Comparison of ENCODE assay signal across 8 cellular contexts in the genomic region with DNA sequence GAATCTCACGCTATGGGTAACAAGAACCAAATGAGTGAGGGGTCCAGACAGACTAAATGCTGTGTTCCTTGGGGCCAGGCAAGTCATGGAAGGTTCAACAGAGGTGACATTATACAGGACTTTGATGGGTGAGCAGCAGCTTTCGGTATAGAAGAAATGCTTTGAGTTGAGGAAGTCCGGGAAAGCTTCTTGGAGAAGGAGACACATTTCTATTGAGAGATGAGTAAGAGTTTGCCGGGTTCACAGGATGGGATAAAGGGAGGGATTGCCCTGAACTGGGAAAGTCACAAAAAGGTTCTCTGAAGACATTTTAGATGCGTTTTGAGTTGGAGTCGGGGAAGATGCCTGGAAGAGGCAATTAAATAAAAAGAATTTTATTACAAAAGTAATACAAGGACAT. TPM values are rescaled to one million over a fixed set of nuclear protein-coding genes. Genes with fewer than 3 reads are reported as not detected.
DNase-seq lines count a peak whose midpoint lies in the region; ATAC-seq, FAIRE-seq and TF ChIP-seq lines count a peak whose summit lies in the region.

No MANE protein-coding gene starts in this region.

- TF ChIP-seq POLR2A in HepG2 (IDR thresholded peaks at IDR 0.05; ENCODE audit: insufficient read depth in 1 of 2, low read depth in 2 of 2, low read length in 2 of 2) (no peak), testis (IDR thresholded peaks at IDR 0.05) (no peak)

- peaks cover 24% of the 10 kb centered on the region for H3K4me1 ChIP-seq in HepG2 (ENCODE audit: insufficient read depth, low read length)
- H3K4me1 ChIP-seq in testis = peaks cover 10% of the 10 kb centered on the region

- intact Hi-C loops in HepG2 (cut with micrococcal nuclease; ENCODE audit: unreplicated experiment) = loop anchor here (10.0 kb wide), 1 partner anchor 146 kb away; no protein-coding TSS in a partner anchor
- intact Hi-C loops in testis (cut with DNase I; ENCODE audit: low total_unique reads) = no loop called here

- peaks cover 14% of the 10 kb centered on the region for H3K27me3 Mint-ChIP-seq in activated CD4-positive, alpha-beta T cell treated with anti-CD3 and anti-CD28 coated beads, Interleukin-2, amount 10 ng/mL, durations not matched to agents 7 days and 5 days
- no peaks in the 10 kb centered on the region for H3K27me3 Mint-ChIP-seq in activated naive CD8-positive, alpha-beta T cell treated with anti-CD3 and anti-CD28 coated beads, Interleukin-2, amount 50 U/mL, for 24 hours

- TF ChIP-seq RAD21 in HepG2 (CRISPR knock-in tag; IDR thresholded peaks at IDR 0.05) = no peak

- TF ChIP-seq CTCF in HepG2 (CRISPR knock-in tag; IDR thresholded peaks at IDR 0.05) (no peak), testis (IDR thresholded peaks at IDR 0.05) (no peak)

- no peaks in the 10 kb centered on the region for H3K36me3 ChIP-seq in HepG2 (replicated peaks in 1 of 2; ENCODE audit: control insufficient read depth in 1 of 2, insufficient read depth in 2 of 2, low read length in 2 of 2)
- no peaks in the 10 kb centered on the region for H3K36me3 ChIP-seq in testis (ENCODE audit: low read depth, missing control alignments)

- BruUV-seq in HepG2 (replicated peaks; lab: Mats Ljungman, UMichigan) = TSS peak; percentile 51

- CTCF ChIA-PET in activated CD4-positive, alpha-beta T cell treated with anti-CD3 and anti-CD28 coated beads, Interleukin-2, amount 10 ng/mL, durations not matched to agents 7 days and 5 days (lab: Charles Lee) = interaction anchor here (0.8 to 1.0 kb wide), 2 partner anchors 203 to 288 kb away, joined by 3 read pairs; no protein-coding TSS in a partner anchor
- CTCF ChIA-PET in HepG2 (lab: Yijun Ruan, JAX; ENCODE audit: low intra/inter-chr PET ratio, low total read pairs) = no interaction called here

- 59% methylated on average over 6 of the region's 6 CpGs for WGBS in HepG2 (ENCODE audit: low lambda C conversion rate)
- 35 to 37% methylated on average over 6 of the region's 6 CpGs for WGBS in testis, 2 donors

- peak overlapping the region; percentile 41 for H3K9ac ChIP-seq in HepG2 (ENCODE audit: insufficient read depth, low read depth, low read length)

- H3K4me2 ChIP-seq in HepG2 (ENCODE audit: low read depth, low read length) = peak overlapping the region; percentile 96

- H3K4me3 Mint-ChIP-seq in activated CD4-positive, alpha-beta T cell treated with anti-CD3 and anti-CD28 coated beads, Interleukin-2, amount 10 ng/mL, durations not matched to agents 7 days and 5 days = peak overlapping the region; percentile 73
- H3K4me3 Mint-ChIP-seq in activated naive CD8-positive, alpha-beta T cell treated with anti-CD3 and anti-CD28 coated beads, Interleukin-2, amount 50 U/mL, for 24 hours = peak overlapping the region; percentile 80

- no peak for ATAC-seq in activated naive CD8-positive, alpha-beta T cell treated with anti-CD3 and anti-CD28 coated beads, Interleukin-2, amount 50 U/mL, for 24 hours
- no peak for ATAC-seq in HepG2
- ATAC-seq in GM19463 (IDR thresholded peaks at IDR 0.05; ENCODE audit: unreplicated experiment) = no peak

- H4K20me1 ChIP-seq in HepG2 (ENCODE audit: insufficient read depth, low read length) = no peaks in the 10 kb centered on the region

- no peak overlapping the region for H3K27ac Mint-ChIP-seq in activated CD4-positive, alpha-beta T cell treated with anti-CD3 and anti-CD28 coated beads, Interleukin-2, amount 10 ng/mL, durations not matched to agents 7 days and 5 days
- H3K27ac Mint-ChIP-seq in activated naive CD8-positive, alpha-beta T cell treated with anti-CD3 and anti-CD28 coated beads, Interleukin-2, amount 50 U/mL, for 24 hours = peak overlapping the region; percentile 71

- POLR2A ChIA-PET in activated CD4-positive, alpha-beta T cell treated with anti-CD3 and anti-CD28 coated beads, Interleukin-2, amount 10 ng/mL, durations not matched to agents 7 days and 5 days (lab: Charles Lee) = interaction anchor here (0.6 to 1.5 kb wide), 3 partner anchors 47 to 177 kb away, joined by 3 to 4 read pairs (median 3); a partner anchor contains a TSS
- POLR2A ChIA-PET in HepG2 (lab: Yijun Ruan, JAX) = interaction anchor here (0.6 to 1.2 kb wide), 4 partner anchors 27 to 116 kb away, joined by 3 to 5 read pairs (median 4); a partner anchor contains a TSS

- H3K4me3 ChIP-seq in HepG2 (replicated peaks in 1 of 3; ENCODE audit: insufficient read depth in 1 of 3, low read depth in 2 of 3, low read length in 3 of 3) (peak overlapping the region; percentile 59 to 87 (median 76)), testis (peak overlapping the region; percentile 58 to 64)

- peak overlapping the region; percentile 51 for H2AFZ ChIP-seq in HepG2 (ENCODE audit: low read length)

- H3K27me3 ChIP-seq in HepG2 (ENCODE audit: control insufficient read depth in 1 of 2, insufficient read depth in 2 of 2, low read length in 2 of 2) (no peaks in the 10 kb centered on the region), testis (no peaks in the 10 kb centered on the region)

- no peaks in the 10 kb centered on the region for H3K36me3 Mint-ChIP-seq in activated CD4-positive, alpha-beta T cell treated with anti-CD3 and anti-CD28 coated beads, Interleukin-2, amount 10 ng/mL, durations not matched to agents 7 days and 5 days (ENCODE audit: low read depth)
- H3K36me3 Mint-ChIP-seq in activated naive CD8-positive, alpha-beta T cell treated with anti-CD3 and anti-CD28 coated beads, Interleukin-2, amount 50 U/mL, for 24 hours (ENCODE audit: low read depth) = no peaks in the 10 kb centered on the region

- no peaks in the 10 kb centered on the region for H3K79me2 ChIP-seq in HepG2 (ENCODE audit: insufficient read depth, low read length)

- in situ Hi-C loops in HepG2 (cut with HindIII; ENCODE audit: extremely low pct_ligation_motif_present, low pct_unique_long_range_greater_than_20kb) = no loop called here

- H3K9me3 Mint-ChIP-seq in activated CD4-positive, alpha-beta T cell treated with anti-CD3 and anti-CD28 coated beads, Interleukin-2, amount 10 ng/mL, durations not matched to agents 7 days and 5 days = no peaks in the 10 kb centered on the region
- no peaks in the 10 kb centered on the region for H3K9me3 Mint-ChIP-seq in activated naive CD8-positive, alpha-beta T cell treated with anti-CD3 and anti-CD28 coated beads, Interleukin-2, amount 50 U/mL, for 24 hours

- no peak for TF ChIP-seq EP300 in HepG2 (IDR thresholded peaks at IDR 0.05; ENCODE audit: low read depth in 2 of 2, low read length in 2 of 2)
- TF ChIP-seq EP300 in HepG2 (CRISPR knock-in tag; IDR thresholded peaks at IDR 0.05; ENCODE audit: borderline replicate concordance) = no peak

- FAIRE-seq in HepG2 (lab: Jason Lieb, UNC) = no peak

- H3K9me3 ChIP-seq in HepG2 (ENCODE audit: low read length) = no peaks in the 10 kb centered on the region
- H3K9me3 ChIP-seq in testis = no peaks in the 10 kb centered on the region

- DNase-seq in activated CD4-positive, alpha-beta T cell treated with anti-CD3 and anti-CD28 coated beads, Interleukin-2, amount 10 ng/mL, durations not matched to agents 7 days and 5 days = no peak
- no peak for DNase-seq in activated CD4-positive, alpha-beta T cell treated with anti-CD3 and anti-CD28 coated beads, Interleukin-2, amount 50 U/mL, for 1 hour
- no peak for DNase-seq in activated naive CD8-positive, alpha-beta T cell treated with anti-CD3 and anti-CD28 coated beads, Interleukin-2, amount 50 U/mL, for 24 hours
- DNase-seq in HepG2 (ENCODE audit: low spot score) (no peak), testis (no peak), NCI-H2081 treated with DMSO at 0.1 percent for 48 hours (lab: John Stamatoyannopoulos, UW) (no peak), RPMI8226 (no peak)

- H3K27ac ChIP-seq in HepG2 (ENCODE audit: extremely low read length, insufficient read depth, low read length) (no peak overlapping the region), testis (no peak overlapping the region)

- H3K4me1 Mint-ChIP-seq in activated CD4-positive, alpha-beta T cell treated with anti-CD3 and anti-CD28 coated beads, Interleukin-2, amount 10 ng/mL, durations not matched to agents 7 days and 5 days = peaks cover 29% of the 10 kb centered on the region
- H3K4me1 Mint-ChIP-seq in activated naive CD8-positive, alpha-beta T cell treated with anti-CD3 and anti-CD28 coated beads, Interleukin-2, amount 50 U/mL, for 24 hours = peaks cover 19% of the 10 kb centered on the region

RNA-seq across cellular contexts. Expression of a gene that starts 0.6 kb away (rescaled TPM):
- total RNA-seq in activated CD4-positive, alpha-beta T cell treated with anti-CD3 and anti-CD28 coated beads, Interleukin-2, amount 10 ng/mL, durations not matched to agents 7 days and 5 days = 1 to 10 TPM; 4.1 to 5.5 TPM
- 1.5 and 1.7 TPM in 2 replicates for total RNA-seq in HepG2 (2016; rRNA removed; fragmentation: Illumina TruSeq; extraction: Trizol)
- total RNA-seq in HepG2 (2016; cell fraction: cytosol; rRNA removed; fragmentation: Illumina TruSeq; extraction: Trizol; ENCODE audit: low read depth) = 1.1 and 1.3 TPM in 2 replicates
- total RNA-seq in HepG2 (2016; cell fraction: insoluble cytoplasmic fraction; rRNA removed; fragmentation: Illumina TruSeq; extraction: Trizol) = 1.1 and 2.1 TPM in 2 replicates
- total RNA-seq in HepG2 (2016; cell fraction: membrane; rRNA removed; fragmentation: Illumina TruSeq; extraction: Trizol) = 1.9 and 3.3 TPM in 2 replicates
- 3.3 and 3.6 TPM in 2 replicates for total RNA-seq in HepG2 (2016; cell fraction: nucleus; rRNA removed; fragmentation: Illumina TruSeq; extraction: Trizol)
- polyA plus RNA-seq in HepG2 (2011; rRNA removed) = 3.5 and 5.7 TPM in 2 replicates
- 5.0 and 5.9 TPM in 2 replicates for polyA plus RNA-seq in HepG2 (2011; cell fraction: cytosol; rRNA removed)
- polyA plus RNA-seq in HepG2 (2011; cell fraction: nucleus; rRNA removed) = 11.6 and 12.5 TPM in 2 replicates
- polyA plus RNA-seq in HepG2 (2012) = 2.4 TPM in 2 replicates
- 1.2 and 2.1 TPM in 2 replicates for polyA plus RNA-seq in HepG2 (2016; cell fraction: cytosol; fragmentation: Illumina TruSeq; extraction: Trizol; ENCODE audit: low read depth)
- 1.7 and 1.8 TPM in 2 replicates for polyA plus RNA-seq in HepG2 (2016; cell fraction: insoluble cytoplasmic fraction; fragmentation: Illumina TruSeq; extraction: Trizol; ENCODE audit: low read depth)
- 1.5 and 3.1 TPM in 2 replicates for polyA plus RNA-seq in HepG2 (2016; cell fraction: membrane; fragmentation: Illumina TruSeq; extraction: Trizol; ENCODE audit: low read depth)
- 3.6 and 5.6 TPM in 2 replicates for polyA plus RNA-seq in HepG2 (2016; cell fraction: nucleus; fragmentation: Illumina TruSeq; extraction: Trizol; ENCODE audit: insufficient read depth, low read depth)
- 0.12 and 8.6 TPM in 2 replicates for polyA minus RNA-seq in HepG2 (2011; rRNA and poly(A)+ RNA removed; ENCODE audit: low replicate concordance)
- 2.1 and 3.6 TPM in 2 replicates for polyA minus RNA-seq in HepG2 (2011; cell fraction: cytosol; rRNA and poly(A)+ RNA removed)
- polyA minus RNA-seq in HepG2 (2011; cell fraction: nucleus; rRNA and poly(A)+ RNA removed) = 8.3 and 8.8 TPM in 2 replicates
- total RNA-seq in testis = 10 to 100 TPM; 38.2 to 68.7 TPM
- polyA plus RNA-seq in testis (ENCODE audit: insufficient read depth, low read depth, low replicate concordance) = 56.9 TPM

RNA-seq across cellular contexts. Expression of a gene that starts 43.7 kb away (rescaled TPM):
- total RNA-seq in activated CD4-positive, alpha-beta T cell treated with anti-CD3 and anti-CD28 coated beads, Interleukin-2, amount 10 ng/mL, durations not matched to agents 7 days and 5 days = 100 to 1,000 TPM; 181 to 193 TPM
- 188 and 241 TPM in 2 replicates for total RNA-seq in HepG2 (2016; rRNA removed; fragmentation: Illumina TruSeq; extraction: Trizol)
- 52.1 and 74.6 TPM in 2 replicates for total RNA-seq in HepG2 (2016; cell fraction: cytosol; rRNA removed; fragmentation: Illumina TruSeq; extraction: Trizol; ENCODE audit: low read depth)
- 187 and 275 TPM in 2 replicates for total RNA-seq in HepG2 (2016; cell fraction: insoluble cytoplasmic fraction; rRNA removed; fragmentation: Illumina TruSeq; extraction: Trizol)
- 66.1 and 71.1 TPM in 2 replicates for total RNA-seq in HepG2 (2016; cell fraction: membrane; rRNA removed; fragmentation: Illumina TruSeq; extraction: Trizol)
- total RNA-seq in HepG2 (2016; cell fraction: nucleus; rRNA removed; fragmentation: Illumina TruSeq; extraction: Trizol) = 105 and 106 TPM in 2 replicates
- 163 and 170 TPM in 2 replicates for polyA plus RNA-seq in HepG2 (2011; rRNA removed)
- 225 and 227 TPM in 2 replicates for polyA plus RNA-seq in HepG2 (2011; cell fraction: cytosol; rRNA removed)
- polyA plus RNA-seq in HepG2 (2011; cell fraction: nucleus; rRNA removed) = 171 and 188 TPM in 2 replicates
- 124 and 158 TPM in 2 replicates for polyA plus RNA-seq in HepG2 (2012)
- 51.9 and 61.1 TPM in 2 replicates for polyA plus RNA-seq in HepG2 (2016; cell fraction: cytosol; fragmentation: Illumina TruSeq; extraction: Trizol; ENCODE audit: low read depth)
- polyA plus RNA-seq in HepG2 (2016; cell fraction: insoluble cytoplasmic fraction; fragmentation: Illumina TruSeq; extraction: Trizol; ENCODE audit: low read depth) = 273 and 291 TPM in 2 replicates
- 58.4 and 63.7 TPM in 2 replicates for polyA plus RNA-seq in HepG2 (2016; cell fraction: membrane; fragmentation: Illumina TruSeq; extraction: Trizol; ENCODE audit: low read depth)
- polyA plus RNA-seq in HepG2 (2016; cell fraction: nucleus; fragmentation: Illumina TruSeq; extraction: Trizol; ENCODE audit: insufficient read depth, low read depth) = 152 and 193 TPM in 2 replicates
- 55.0 and 146 TPM in 2 replicates for polyA minus RNA-seq in HepG2 (2011; rRNA and poly(A)+ RNA removed; ENCODE audit: low replicate concordance)
- 54.3 and 66.4 TPM in 2 replicates for polyA minus RNA-seq in HepG2 (2011; cell fraction: cytosol; rRNA and poly(A)+ RNA removed)
- polyA minus RNA-seq in HepG2 (2011; cell fraction: nucleus; rRNA and poly(A)+ RNA removed) = 96.8 and 148 TPM in 2 replicates
- 100 to 1,000 TPM; 181 to 219 TPM for total RNA-seq in testis
- polyA plus RNA-seq in testis (ENCODE audit: insufficient read depth, low read depth, low replicate concordance) = 144 TPM

Comparison
In these comparisons a context has a peak if more than half of its experiments do, and no peak if none do; other contexts are left out.
1. RNA of a gene that starts 0.6 kb away (total RNA-seq): 38.2 to 68.7 TPM in testis; 4.1 to 5.5 TPM in activated CD4-positive, alpha-beta T cell treated with anti-CD3 and anti-CD28 coated beads, Interleukin-2, amount 10 ng/mL, durations not matched to agents 7 days and 5 days and 1.1 to 3.6 TPM in HepG2; every median in the first group is over 4 times any median in the second.